Comparison of ENCODE assay signal across 24 cellular contexts in genomic region chr2:191799526-191799925, GRCh38.
"Had no signal": no experiment of that assay in that cellular context is flagged by ENCODE, and none has a peak within 500 bp of the region (broad histone marks: within the 10 kb centered on the region; RNA-seq: fewer than 3 reads in every experiment).

No MANE protein-coding gene starts in this region.

- H3K27ac ChIP-seq: stomach, suprapubic skin, testis, thoracic aorta, thyroid gland, tibial artery, tibial nerve, transverse colon, upper lobe of left lung, upper lobe of right lung, uterus, vagina had no signal

- DNase-seq: stimulated activated CD4-positive, alpha-beta T cell treated with anti-CD3 and anti-CD28 coated beads, Interleukin-2, amount 100 ng/mL, for 48 hours; stimulated activated CD4-positive, alpha-beta T cell treated with anti-CD3 and anti-CD28 coated beads, Interleukin-4, amount 100 ng/mL, for 1 hour; stimulated activated CD4-positive, alpha-beta T cell treated with anti-CD3 and anti-CD28 coated beads, Interleukin-4, amount 100 ng/mL, for 24 hours; stimulated activated CD4-positive, alpha-beta T cell treated with anti-CD3 and anti-CD28 coated beads, Interleukin-4, amount 100 ng/mL, for 4 hours; stimulated activated CD8-positive, alpha-beta memory T cell treated with anti-CD3 and anti-CD28 coated beads, Interleukin-4, amount 100 ng/mL, for 48 hours; stimulated activated naive B cell treated with anti-CD40 and anti-IgM and Interleukin-4, amounts not matched to agents 10 μg/mL and 1 μg/mL and 100 μg/mL, for 72 hours; stimulated activated naive CD4-positive, alpha-beta T cell; stimulated activated naive CD4-positive, alpha-beta T cell treated with Interleukin-2 at 50 U/mL for 16 hours; stimulated activated naive CD8-positive, alpha-beta T cell treated with anti-CD3 and anti-CD28 coated beads, Interleukin-15, amount 100 ng/mL, for 72 hours; stimulated activated naive CD8-positive, alpha-beta T cell treated with anti-CD3 and anti-CD28 coated beads, Interleukin-15, Interleukin-2, amounts not matched to agents 100 U/mL and 50 U/mL, for 24 hours; stomach; substantia nigra; testis; thyroid gland; tibial artery; transverse colon; trophoblast cell; upper lobe of left lung; upper lobe of right lung; uterus had no signal

- H3K4me1 ChIP-seq: stomach, suprapubic skin, testis, thyroid gland, tibial artery, tibial nerve, transverse colon, upper lobe of left lung, upper lobe of right lung, uterus, vagina had no signal

- H3K36me3 ChIP-seq: stomach, suprapubic skin, thoracic aorta, thyroid gland, tibial artery, tibial nerve, transverse colon, upper lobe of left lung, upper lobe of right lung, uterus, vagina had no signal

- H3K9me3 ChIP-seq: stomach, suprapubic skin, testis, thoracic aorta, thyroid gland, tibial artery, tibial nerve, transverse colon, upper lobe of left lung, upper lobe of right lung, uterus, vagina had no signal

- H3K4me3 ChIP-seq: stomach, suprapubic skin, testis, thoracic aorta, thyroid gland, tibial artery, tibial nerve, transverse colon, upper lobe of left lung, upper lobe of right lung, uterus, vagina had no signal
